In genomic region chr1:43067856-43068751, GRCh38 we compare ENCODE assay signal across 9 cellular contexts.
DNase-seq lines count a peak whose midpoint lies in the region; ATAC-seq lines count a peak whose summit lies in the region.
"Had no signal": no experiment of that assay in that cellular context is flagged by ENCODE, and none has a peak within 500 bp of the region (broad histone marks: within the 10 kb centered on the region; RNA-seq: fewer than 3 reads in every experiment).

No MANE protein-coding gene starts in this region.

- H3K36me3 ChIP-seq in skeletal muscle satellite cell (ENCODE audit: insufficient read depth, low read length), result no peaks in the 10 kb centered on the region

- H3K4me3 Mint-ChIP-seq in activated T-cell treated with anti-CD3 and anti-CD28 coated beads, Interleukin-2, amount 50 U/mL, for 4 hours, result peak overlapping the region; percentile 53

- peaks cover 9% of the 10 kb centered on the region for H3K4me1 Mint-ChIP-seq in activated T-cell treated with anti-CD3 and anti-CD28 coated beads, Interleukin-2, amount 50 U/mL, for 4 hours (ENCODE audit: low read depth)

- H3K36me3 Mint-ChIP-seq in activated T-cell treated with anti-CD3 and anti-CD28 coated beads, Interleukin-2, amount 50 U/mL, for 4 hours (ENCODE audit: insufficient read depth), result no peaks in the 10 kb centered on the region

- peak overlapping the region; percentile 69 for H3K4me2 ChIP-seq in skeletal muscle satellite cell (ENCODE audit: low read length)

- peak overlapping the region; percentile 62 for H3K4me3 ChIP-seq in skeletal muscle satellite cell (ENCODE audit: low read length)

- ATAC-seq in activated T-cell treated with anti-CD3 and anti-CD28 coated beads, Interleukin-2, amount 50 U/mL, for 4 hours, result peak; percentile 43 to 47
- no peak for ATAC-seq in HG03039 (IDR thresholded peaks at IDR 0.05; ENCODE audit: unreplicated experiment)
- ATAC-seq: Panc1 had no signal

- DNase-seq in NCI-H748 (lab: John Stamatoyannopoulos, UW; ENCODE audit: unreplicated experiment), result peak; percentile 73
- no peak for DNase-seq in NCI-H748 treated with DMSO at 0.1 percent for 48 hours (lab: John Stamatoyannopoulos, UW)
- no peak for DNase-seq in activated T-cell treated with anti-CD3 and anti-CD28 coated beads, Interleukin-2, amount 50 U/mL, for 4 hours
- DNase-seq in head of caudate nucleus, result peak in 36 of 42 donors; percentile 24 to 74 (median 44)
- DNase-seq in SW 1271 (lab: John Stamatoyannopoulos, UW), result no peak
- DNase-seq in HPDE6-E6E7 (ENCODE audit: extremely low spot score), result no peak

- intact Hi-C loops in head of caudate nucleus (cut with DNase I), result no loop called here

- peaks cover 3% of the 10 kb centered on the region for H3K4me1 ChIP-seq in skeletal muscle satellite cell (ENCODE audit: control insufficient read depth, insufficient read depth, low read length)

- no peaks in the 10 kb centered on the region for H3K9me3 Mint-ChIP-seq in activated T-cell treated with anti-CD3 and anti-CD28 coated beads, Interleukin-2, amount 50 U/mL, for 4 hours

- no peaks in the 10 kb centered on the region for H3K9me3 ChIP-seq in skeletal muscle satellite cell (replicated peaks; ENCODE audit: low read length)

- no peaks in the 10 kb centered on the region for H3K27me3 Mint-ChIP-seq in activated T-cell treated with anti-CD3 and anti-CD28 coated beads, Interleukin-2, amount 50 U/mL, for 4 hours (ENCODE audit: low read depth)

- H3K9ac ChIP-seq in skeletal muscle satellite cell (ENCODE audit: low read depth, low read length), result peak overlapping the region; percentile 41

- peaks cover 8% of the 10 kb centered on the region for H3K27me3 ChIP-seq in skeletal muscle satellite cell (ENCODE audit: control insufficient read depth, insufficient read depth, low read length)

Comparison
In these comparisons a context has a peak if more than half of its experiments do, and no peak if none do; other contexts are left out.
1. DNase-seq: peak in NCI-H748 (single experiment) and head of caudate nucleus (36 of 42); none in NCI-H748 treated with DMSO at 0.1 percent for 48 hours (single experiment), activated T-cell treated with anti-CD3 and anti-CD28 coated beads, Interleukin-2, amount 50 U/mL, for 4 hours (single experiment), SW 1271 (0 of 2) and HPDE6-E6E7 (single experiment).